Comparison of ENCODE assay signal across 10 cellular contexts in genomic region chr7:133344275-133344674, GRCh38.
DNase-seq lines count a peak whose midpoint lies in the region; ATAC-seq and TF ChIP-seq lines count a peak whose summit lies in the region.
"Had no signal": no experiment of that assay in that cellular context is flagged by ENCODE, and none has a peak within 500 bp of the region (broad histone marks: within the 10 kb centered on the region; RNA-seq: fewer than 3 reads in every experiment).

No MANE protein-coding gene starts in this region.

- no peak overlapping the region for H3K4me3 Mint-ChIP-seq in neural crest cell

- ATAC-seq in body of pancreas (no peak), HG02970 (IDR thresholded peaks at IDR 0.05; ENCODE audit: low FRiP score, unreplicated experiment) (no peak), HG02623 (IDR thresholded peaks at IDR 0.05; ENCODE audit: unreplicated experiment) (no peak)

- H3K9me3 Mint-ChIP-seq in neural crest cell, result peaks cover 27% of the 10 kb centered on the region

- no peaks in the 10 kb centered on the region for H4K20me1 ChIP-seq in MM.1S (ENCODE audit: insufficient read depth, low read length)

- no peak overlapping the region for H2AFZ ChIP-seq in MM.1S (ENCODE audit: low read length)

- no peak overlapping the region for H3K4me2 ChIP-seq in MM.1S (ENCODE audit: low read depth, low read length)

- no peak overlapping the region for H3K9ac ChIP-seq in MM.1S (ENCODE audit: low read length)

- H3K36me3 Mint-ChIP-seq in neural crest cell (ENCODE audit: low read depth), result peaks cover 51% of the 10 kb centered on the region

- no peak overlapping the region for H3K4me3 ChIP-seq in MM.1S (ENCODE audit: low read length)
- no peak overlapping the region for H3K4me3 ChIP-seq in body of pancreas
- H3K4me3 ChIP-seq: thyroid gland had no signal

- H3K4me1 Mint-ChIP-seq in neural crest cell, result no peaks in the 10 kb centered on the region

- intact Hi-C loops in body of pancreas (cut with DNase I), result no loop called here

- peaks cover 6% of the 10 kb centered on the region; the same call in 1 of the 2 replicates for H3K4me1 ChIP-seq in MM.1S (ENCODE audit: low read length)
- peaks cover 9% of the 10 kb centered on the region for H3K4me1 ChIP-seq in body of pancreas
- H3K4me1 ChIP-seq: thyroid gland had no signal

- peaks cover 6% of the 10 kb centered on the region; the same call in 1 of the 2 replicates for H3K79me2 ChIP-seq in MM.1S (ENCODE audit: low read length)

- TF ChIP-seq CTCF in MM.1S (IDR thresholded peaks at IDR 0.05; ENCODE audit: low read length) (peak; percentile 49), body of pancreas (IDR thresholded peaks at IDR 0.05) (peak in 4 of 7 experiments; percentile 26 to 45 (median 39)), neural crest cell (conservative IDR thresholded peaks at IDR 0.05) (peak; percentile 60)

- 82 to 91% methylated on average over 3 of the region's 3 CpGs for WGBS in body of pancreas, 2 donors

- H3K9me3 ChIP-seq in MM.1S (replicated peaks; ENCODE audit: insufficient read depth, low read length) (no peaks in the 10 kb centered on the region; the same call in 1 of the 2 replicates), body of pancreas (peaks cover 0 to 11% (median under 1%) of the 10 kb centered on the region in 3 donors)
- H3K9me3 ChIP-seq: thyroid gland had no signal

- no peak overlapping the region for H3K27ac Mint-ChIP-seq in neural crest cell (ENCODE audit: unreplicated experiment)

- no peak for TF ChIP-seq POLR2A in body of pancreas (IDR thresholded peaks at IDR 0.05)

- DNase-seq in GM03348 (ENCODE audit: low spot score) (peak; percentile 41), MM.1S (no peak), body of pancreas (no peak), neural crest cell (ENCODE audit: low read depth, low spot score) (no peak), NCI-H1092 treated with DMSO at 0.1 percent for 48 hours (lab: John Stamatoyannopoulos, UW) (no peak)
- DNase-seq: activated gamma-delta T cell, SHP77, thyroid gland had no signal

- H3K9me2 ChIP-seq in MM.1S (replicated peaks; ENCODE audit: insufficient read depth, low read length), result no peaks in the 10 kb centered on the region

- H3K27me3 Mint-ChIP-seq in neural crest cell (ENCODE audit: low read depth), result no peaks in the 10 kb centered on the region

- H3K36me3 ChIP-seq in MM.1S (replicated peaks; ENCODE audit: insufficient read depth, low read length) (no peaks in the 10 kb centered on the region), body of pancreas (replicated peaks in 1 of 2; ENCODE audit: insufficient read depth in 1 of 2, low read depth in 2 of 2) (no peaks in the 10 kb centered on the region)
- H3K36me3 ChIP-seq: thyroid gland had no signal

- H3K27me3 ChIP-seq in MM.1S (replicated peaks; ENCODE audit: insufficient read depth, low read length) (no peaks in the 10 kb centered on the region), body of pancreas (no peaks in the 10 kb centered on the region)
- H3K27me3 ChIP-seq: thyroid gland had no signal

- peaks cover 7% of the 10 kb centered on the region; the same call in 1 of the 2 replicates for H3F3A ChIP-seq in MM.1S (ENCODE audit: insufficient read depth, low read length)

- H3K27ac ChIP-seq in MM.1S (ENCODE audit: low read length), result no peak overlapping the region
- H3K27ac ChIP-seq in body of pancreas, result no peak overlapping the region
- H3K27ac ChIP-seq: thyroid gland had no signal
